In the genomic region with DNA sequence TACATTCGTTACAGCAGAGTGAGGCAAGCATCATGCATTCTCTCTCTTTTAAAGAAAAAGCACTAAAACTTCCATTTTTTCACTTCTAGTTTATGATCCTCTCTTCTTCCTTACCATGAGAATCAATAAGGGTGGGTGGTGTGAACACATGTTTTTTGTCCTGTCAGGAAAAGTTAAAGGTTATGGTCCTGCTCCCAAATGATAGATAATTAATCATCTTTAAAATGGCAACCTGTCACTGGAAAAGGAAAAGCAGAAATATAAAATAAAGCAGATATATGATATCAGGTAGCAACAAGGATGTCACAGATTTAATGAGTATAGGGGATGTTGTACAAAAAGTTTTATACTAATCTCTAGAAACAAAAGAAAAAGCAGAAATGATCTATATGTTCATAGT, we compare ENCODE assay signal across 1 cellular context.
TF ChIP-seq lines count a peak whose summit lies in the region.

No MANE protein-coding gene starts in this region.

TF ChIP-seq in IMR-90, 13 proteins besides CTCF, POLR2A, EP300 and RAD21:
- TF ChIP-seq RCOR1 (IDR thresholded peaks at IDR 0.05; ENCODE audit: insufficient replicate concordance, low read length) (no peak), CEBPB (IDR thresholded peaks at IDR 0.05; ENCODE audit: low read depth, low read length) (no peak), NFE2L2 (IDR thresholded peaks at IDR 0.05; ENCODE audit: low read depth, low read length) (no peak), BHLHE40 (IDR thresholded peaks at IDR 0.05; ENCODE audit: low read depth, low read length) (no peak), FOS (IDR thresholded peaks at IDR 0.05; ENCODE audit: low read depth, low read length) (no peak), MAZ (IDR thresholded peaks at IDR 0.05; ENCODE audit: borderline replicate concordance, low read depth, low read length) (no peak), MAFK (IDR thresholded peaks at IDR 0.05; ENCODE audit: low read depth, low read length) (no peak), SMC3 (IDR thresholded peaks at IDR 0.05; ENCODE audit: low read depth, low read length) (no peak), CHD1 (IDR thresholded peaks at IDR 0.05; ENCODE audit: low read depth, low read length) (no peak), RFX5 (IDR thresholded peaks at IDR 0.05; ENCODE audit: low read depth, low read length) (no peak), MXI1 (IDR thresholded peaks at IDR 0.05; ENCODE audit: borderline replicate concordance, low read depth, low read length) (no peak)
- TF ChIP-seq, protein P1, sequence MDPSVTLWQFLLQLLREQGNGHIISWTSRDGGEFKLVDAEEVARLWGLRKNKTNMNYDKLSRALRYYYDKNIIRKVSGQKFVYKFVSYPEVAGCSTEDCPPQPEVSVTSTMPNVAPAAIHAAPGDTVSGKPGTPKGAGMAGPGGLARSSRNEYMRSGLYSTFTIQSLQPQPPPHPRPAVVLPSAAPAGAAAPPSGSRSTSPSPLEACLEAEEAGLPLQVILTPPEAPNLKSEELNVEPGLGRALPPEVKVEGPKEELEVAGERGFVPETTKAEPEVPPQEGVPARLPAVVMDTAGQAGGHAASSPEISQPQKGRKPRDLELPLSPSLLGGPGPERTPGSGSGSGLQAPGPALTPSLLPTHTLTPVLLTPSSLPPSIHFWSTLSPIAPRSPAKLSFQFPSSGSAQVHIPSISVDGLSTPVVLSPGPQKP (IDR thresholded peaks at IDR 0.05; ENCODE audit: borderline replicate concordance, low read depth, low read length), result no peak
- TF ChIP-seq, protein P2, sequence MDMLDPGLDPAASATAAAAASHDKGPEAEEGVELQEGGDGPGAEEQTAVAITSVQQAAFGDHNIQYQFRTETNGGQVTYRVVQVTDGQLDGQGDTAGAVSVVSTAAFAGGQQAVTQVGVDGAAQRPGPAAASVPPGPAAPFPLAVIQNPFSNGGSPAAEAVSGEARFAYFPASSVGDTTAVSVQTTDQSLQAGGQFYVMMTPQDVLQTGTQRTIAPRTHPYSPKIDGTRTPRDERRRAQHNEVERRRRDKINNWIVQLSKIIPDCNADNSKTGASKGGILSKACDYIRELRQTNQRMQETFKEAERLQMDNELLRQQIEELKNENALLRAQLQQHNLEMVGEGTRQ (IDR thresholded peaks at IDR 0.05; ENCODE audit: low read depth, low read length), result no peak
